Comparison of ENCODE assay signal across 8 cellular contexts in the genomic region with DNA sequence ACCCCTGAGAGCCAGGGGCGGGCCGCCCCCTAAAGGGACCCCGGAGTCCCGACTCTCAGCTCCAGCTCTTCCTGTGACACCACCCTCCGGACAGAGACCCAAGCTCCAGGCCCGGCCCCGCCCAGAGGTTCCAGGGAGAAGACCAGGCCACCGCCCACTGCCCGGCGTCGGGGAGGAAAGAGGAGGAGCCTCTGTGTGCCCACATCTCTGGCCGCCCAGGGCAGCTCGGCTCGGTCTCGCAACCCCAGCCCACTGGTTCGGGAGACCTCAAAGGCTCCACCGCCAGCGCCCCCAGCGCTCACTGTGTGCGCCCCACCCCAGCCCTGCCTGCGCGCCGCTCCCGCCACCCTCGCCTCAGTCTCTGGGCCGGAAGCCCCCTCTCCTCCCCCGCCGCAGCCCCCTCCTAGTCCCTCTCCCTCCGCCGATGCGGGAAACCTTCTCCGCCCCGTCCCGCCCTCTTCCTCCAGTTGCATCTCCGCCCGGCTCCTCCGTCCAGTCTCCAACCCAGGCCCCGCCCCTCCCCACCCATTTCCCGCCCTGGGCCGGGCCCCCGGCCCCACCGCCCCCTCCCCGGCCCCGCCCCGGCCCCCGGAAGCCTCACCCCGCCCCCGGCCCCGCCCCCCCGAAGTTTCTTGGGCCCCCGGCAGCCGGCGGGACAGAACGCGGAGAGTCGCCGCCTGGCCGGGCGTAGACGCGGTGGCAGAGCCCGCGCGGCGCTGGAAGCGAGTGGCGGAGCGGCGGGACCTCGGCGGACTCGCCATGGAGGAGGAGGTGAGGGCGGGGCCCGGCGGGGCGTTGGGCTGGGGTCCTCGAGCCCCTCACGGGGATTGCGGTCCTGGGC. TPM values are rescaled to one million over a fixed set of nuclear protein-coding genes. Genes with fewer than 3 reads are reported as not detected.
DNase-seq lines count a peak whose midpoint lies in the region; ATAC-seq and TF ChIP-seq lines count a peak whose summit lies in the region.

A gene with protein sequence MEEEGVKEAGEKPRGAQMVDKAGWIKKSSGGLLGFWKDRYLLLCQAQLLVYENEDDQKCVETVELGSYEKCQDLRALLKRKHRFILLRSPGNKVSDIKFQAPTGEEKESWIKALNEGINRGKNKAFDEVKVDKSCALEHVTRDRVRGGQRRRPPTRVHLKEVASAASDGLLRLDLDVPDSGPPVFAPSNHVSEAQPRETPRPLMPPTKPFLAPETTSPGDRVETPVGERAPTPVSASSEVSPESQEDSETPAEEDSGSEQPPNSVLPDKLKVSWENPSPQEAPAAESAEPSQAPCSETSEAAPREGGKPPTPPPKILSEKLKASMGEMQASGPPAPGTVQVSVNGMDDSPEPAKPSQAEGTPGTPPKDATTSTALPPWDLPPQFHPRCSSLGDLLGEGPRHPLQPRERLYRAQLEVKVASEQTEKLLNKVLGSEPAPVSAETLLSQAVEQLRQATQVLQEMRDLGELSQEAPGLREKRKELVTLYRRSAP (plus strand): TSS at position 658 of the 841 bp plus-strand sequence. CDS start 102 bp downstream, at position 760.

- TF ChIP-seq RAD21 in neural cell (conservative IDR thresholded peaks at IDR 0.05) = no peak

- no peaks in the 10 kb centered on the region for H3K36me3 ChIP-seq in Loucy (ENCODE audit: insufficient read depth, low read length)
- no peaks in the 10 kb centered on the region for H3K36me3 ChIP-seq in neural cell (ENCODE audit: insufficient read depth, low read length)

- H3K9ac ChIP-seq in Loucy (ENCODE audit: low read depth, low read length, poor library complexity, severe bottlenecking) (peak within 1 kb of the TSS; percentile 95), neural cell (ENCODE audit: low read length) (peak within 1 kb of the TSS; percentile 73)

- H3K27me3 Mint-ChIP-seq in stimulated activated naive CD8-positive, alpha-beta T cell treated with anti-CD3 and anti-CD28 coated beads, Interleukin-15, amount 100 ng/mL, for 72 hours = no peaks in the 10 kb centered on the region

- H3F3A ChIP-seq in Loucy (ENCODE audit: low read depth) = peaks cover 6% of the 10 kb centered on the region; the same call in 1 of the 2 replicates
- no peaks in the 10 kb centered on the region for H3F3A ChIP-seq in neural cell (ENCODE audit: insufficient read depth, low read length, poor library complexity, severe bottlenecking)

- H3K9me3 ChIP-seq in Loucy (ENCODE audit: insufficient read depth, low read depth, low read length) = no peaks in the 10 kb centered on the region
- H3K9me3 ChIP-seq in neural cell (ENCODE audit: low read length) = no peaks in the 10 kb centered on the region

- no peak within 1 kb of the TSS for H3K27ac ChIP-seq in neural cell (ENCODE audit: low read length)

- H3K27me3 ChIP-seq in Loucy (ENCODE audit: insufficient read depth, low read length, poor library complexity, severe bottlenecking) = no peaks in the 10 kb centered on the region
- H3K27me3 ChIP-seq in neural cell (ENCODE audit: insufficient read depth, low read depth, low read length) = no peaks in the 10 kb centered on the region

- H3K4me3 ChIP-seq in Loucy (ENCODE audit: low read length, poor library complexity, severe bottlenecking) (peak within 1 kb of the TSS; percentile 95), fibroblast of villous mesenchyme (ENCODE audit: low read depth, low read length) (peak within 1 kb of the TSS; percentile 98), neural cell (ENCODE audit: low read length) (peak within 1 kb of the TSS; percentile 83)

- no peak for TF ChIP-seq EP300 in neural cell (conservative IDR thresholded peaks at IDR 0.05; ENCODE audit: poor library complexity, severe bottlenecking)

- peaks cover 55% of the 10 kb centered on the region for H3K79me2 ChIP-seq in Loucy (ENCODE audit: insufficient read depth, low read length)
- H3K79me2 ChIP-seq in neural cell (replicated peaks; ENCODE audit: insufficient read depth, low read length) = no peaks in the 10 kb centered on the region

- H3K27ac Mint-ChIP-seq in stimulated activated naive CD8-positive, alpha-beta T cell treated with anti-CD3 and anti-CD28 coated beads, Interleukin-15, amount 100 ng/mL, for 72 hours = peak within 1 kb of the TSS; percentile 90 to 92

- H3K9me2 ChIP-seq in Loucy (replicated peaks; ENCODE audit: low read depth, low read length) = no peaks in the 10 kb centered on the region
- no peaks in the 10 kb centered on the region for H3K9me2 ChIP-seq in neural cell (ENCODE audit: insufficient read depth, low read length)

- peaks cover 35% of the 10 kb centered on the region for H4K20me1 ChIP-seq in Loucy (ENCODE audit: insufficient read depth, low read length, poor library complexity, severe bottlenecking)
- H4K20me1 ChIP-seq in neural cell (ENCODE audit: insufficient read depth) = no peaks in the 10 kb centered on the region

- peaks cover 72% of the 10 kb centered on the region for H3K4me1 ChIP-seq in Loucy (ENCODE audit: insufficient read depth, low read length, poor library complexity, severe bottlenecking)

- H3K9me3 Mint-ChIP-seq in stimulated activated naive CD8-positive, alpha-beta T cell treated with anti-CD3 and anti-CD28 coated beads, Interleukin-15, amount 100 ng/mL, for 72 hours = peaks cover 0 to 4% of the 10 kb centered on the region in 2 donors

- H3K4me3 Mint-ChIP-seq in stimulated activated naive CD8-positive, alpha-beta T cell treated with anti-CD3 and anti-CD28 coated beads, Interleukin-15, amount 100 ng/mL, for 72 hours = peak within 1 kb of the TSS; percentile 87 to 95

- peak; percentile 87 for ATAC-seq in stimulated activated naive CD8-positive, alpha-beta T cell treated with anti-CD3 and anti-CD28 coated beads, Interleukin-15, amount 100 ng/mL, for 72 hours

- H2AFZ ChIP-seq in Loucy (ENCODE audit: low read length) (peak within 1 kb of the TSS; percentile 80), neural cell (ENCODE audit: low read depth, low read length) (peak within 1 kb of the TSS; percentile 66)

- H3K4me2 ChIP-seq in Loucy (ENCODE audit: low read depth, low read length, poor library complexity, severe bottlenecking) = peak within 1 kb of the TSS; percentile 99
- H3K4me2 ChIP-seq in neural cell (ENCODE audit: low read length) = peak within 1 kb of the TSS; percentile 53

- peak; percentile 96 for DNase-seq in EL
- peak; percentile 93 for DNase-seq in GOT3 (lab: John Stamatoyannopoulos, UW)
- peak; percentile 78 for DNase-seq in SIG-M5 (lab: John Stamatoyannopoulos, UW)
- peak; percentile 86 for DNase-seq in activated gamma-delta T cell (lab: John Stamatoyannopoulos, UW)
- DNase-seq in fibroblast of villous mesenchyme (ENCODE audit: low read depth) = peak; percentile 97
- DNase-seq in stimulated activated naive CD8-positive, alpha-beta T cell treated with anti-CD3 and anti-CD28 coated beads, Interleukin-15, amount 100 ng/mL, for 72 hours = peak; percentile 85 to 91

- TF ChIP-seq CTCF in Loucy (conservative IDR thresholded peaks at IDR 0.05; ENCODE audit: low read length) (peak; percentile 43), fibroblast of villous mesenchyme (IDR thresholded peaks at IDR 0.05; ENCODE audit: insufficient read depth, low read depth, low read length) (peak; percentile 10), neural cell (IDR thresholded peaks at IDR 0.05; ENCODE audit: poor library complexity, severe bottlenecking) (peak; percentile 56)

- peaks cover 68% of the 10 kb centered on the region for H3K4me1 Mint-ChIP-seq in stimulated activated naive CD8-positive, alpha-beta T cell treated with anti-CD3 and anti-CD28 coated beads, Interleukin-15, amount 100 ng/mL, for 72 hours

TF ChIP-seq in neural cell, 6 proteins besides CTCF, POLR2A, EP300 and RAD21:
- TF ChIP-seq MXI1 (conservative IDR thresholded peaks at IDR 0.05; ENCODE audit: poor library complexity, severe bottlenecking) (no peak), EZH2 (IDR thresholded peaks at IDR 0.05; ENCODE audit: borderline replicate concordance, insufficient read depth, low read length, poor library complexity, severe bottlenecking) (no peak), POLR2AphosphoS5 (IDR thresholded peaks at IDR 0.05) (peak; percentile 38), SMC3 (conservative IDR thresholded peaks at IDR 0.05; ENCODE audit: poor library complexity) (no peak)
- TF ChIP-seq, protein P1, sequence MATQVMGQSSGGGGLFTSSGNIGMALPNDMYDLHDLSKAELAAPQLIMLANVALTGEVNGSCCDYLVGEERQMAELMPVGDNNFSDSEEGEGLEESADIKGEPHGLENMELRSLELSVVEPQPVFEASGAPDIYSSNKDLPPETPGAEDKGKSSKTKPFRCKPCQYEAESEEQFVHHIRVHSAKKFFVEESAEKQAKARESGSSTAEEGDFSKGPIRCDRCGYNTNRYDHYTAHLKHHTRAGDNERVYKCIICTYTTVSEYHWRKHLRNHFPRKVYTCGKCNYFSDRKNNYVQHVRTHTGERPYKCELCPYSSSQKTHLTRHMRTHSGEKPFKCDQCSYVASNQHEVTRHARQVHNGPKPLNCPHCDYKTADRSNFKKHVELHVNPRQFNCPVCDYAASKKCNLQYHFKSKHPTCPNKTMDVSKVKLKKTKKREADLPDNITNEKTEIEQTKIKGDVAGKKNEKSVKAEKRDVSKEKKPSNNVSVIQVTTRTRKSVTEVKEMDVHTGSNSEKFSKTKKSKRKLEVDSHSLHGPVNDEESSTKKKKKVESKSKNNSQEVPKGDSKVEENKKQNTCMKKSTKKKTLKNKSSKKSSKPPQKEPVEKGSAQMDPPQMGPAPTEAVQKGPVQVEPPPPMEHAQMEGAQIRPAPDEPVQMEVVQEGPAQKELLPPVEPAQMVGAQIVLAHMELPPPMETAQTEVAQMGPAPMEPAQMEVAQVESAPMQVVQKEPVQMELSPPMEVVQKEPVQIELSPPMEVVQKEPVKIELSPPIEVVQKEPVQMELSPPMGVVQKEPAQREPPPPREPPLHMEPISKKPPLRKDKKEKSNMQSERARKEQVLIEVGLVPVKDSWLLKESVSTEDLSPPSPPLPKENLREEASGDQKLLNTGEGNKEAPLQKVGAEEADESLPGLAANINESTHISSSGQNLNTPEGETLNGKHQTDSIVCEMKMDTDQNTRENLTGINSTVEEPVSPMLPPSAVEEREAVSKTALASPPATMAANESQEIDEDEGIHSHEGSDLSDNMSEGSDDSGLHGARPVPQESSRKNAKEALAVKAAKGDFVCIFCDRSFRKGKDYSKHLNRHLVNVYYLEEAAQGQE (IDR thresholded peaks at IDR 0.05; ENCODE audit: borderline replicate concordance) = no peak
TF ChIP-seq in neural cell: peak in this region for 1.

RNA-seq across cellular contexts. Expression of the gene that starts here (rescaled TPM):
- 30.9 and 48.8 TPM in 2 replicates for total RNA-seq in fibroblast of villous mesenchyme
- 0.88 and 1.3 TPM in 2 replicates for polyA plus RNA-seq in neural cell
- polyA minus RNA-seq in neural cell = 1.2 and 1.6 TPM in 2 replicates
